ENCODE assay signal across 14 cellular contexts in the genomic region with DNA sequence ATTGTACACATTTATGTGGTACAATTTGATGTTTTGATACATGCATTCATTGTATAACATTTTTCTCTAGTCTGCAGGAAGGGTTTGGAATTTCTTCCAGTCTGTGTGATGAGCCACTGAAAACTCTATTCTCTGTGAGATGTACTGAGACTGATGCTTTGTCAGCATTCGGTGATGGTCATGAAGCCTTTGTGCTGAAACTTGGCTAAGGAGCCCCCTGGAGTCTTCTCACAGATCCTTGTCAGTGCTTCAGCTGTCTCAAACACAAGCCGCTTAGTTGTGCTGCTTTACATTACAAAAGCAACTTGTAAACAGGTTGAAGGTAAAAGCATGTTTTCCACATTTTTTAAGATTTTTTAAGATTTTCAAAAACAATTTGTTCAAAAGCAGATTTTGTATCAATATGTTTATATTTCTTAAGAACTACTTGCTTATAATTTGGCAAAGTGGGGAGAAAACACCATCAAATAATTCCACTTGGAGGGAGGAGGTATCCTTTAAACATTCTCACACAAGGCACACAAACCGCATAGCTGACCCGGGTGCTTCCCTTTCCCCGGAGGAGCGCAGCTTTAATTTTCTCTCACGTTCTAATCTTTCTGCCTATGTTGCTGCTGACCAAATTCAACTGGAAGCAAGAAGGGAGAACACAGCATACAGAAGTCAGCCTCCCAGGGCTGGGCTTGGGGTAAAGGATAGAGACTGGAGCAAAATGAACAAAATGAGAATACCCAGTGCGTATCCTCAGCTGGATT.
"Had no signal": no experiment of that assay in that cellular context is flagged by ENCODE, and none has a peak within 500 bp of the region (broad histone marks: within the 10 kb centered on the region; RNA-seq: fewer than 3 reads in every experiment).

No MANE protein-coding gene starts in this region.

- DNase-seq: activated CD4-positive, alpha-beta memory T cell treated with anti-CD3 and anti-CD28 coated beads, Interleukin-2, amount 10 ng/mL, durations not matched to agents 7 days and 5 days; activated CD8-positive, alpha-beta memory T cell treated with anti-CD3 and anti-CD28 coated beads, Interleukin-2, amount 50 U/mL, for 4 hours; activated naive CD8-positive, alpha-beta T cell treated with anti-CD3 and anti-CD28 coated beads, Interleukin-2, amount 10 ng/mL, durations not matched to agents 7 days and 5 days; activated T-cell treated with anti-CD3 and anti-CD28 coated beads, Interleukin-2, amount 50 U/mL, for 72 hours; anterior cingulate cortex; cerebellar nuclear complex; hypothalamus; left ventricle myocardium superior; right cardiac atrium; small intestine; T-helper 9 cell; thyroid gland had no signal

- H3K36me3 ChIP-seq: thyroid gland had no signal

- H3K4me1 Mint-ChIP-seq: activated CD4-positive, alpha-beta memory T cell treated with anti-CD3 and anti-CD28 coated beads, Interleukin-2, amount 10 ng/mL, durations not matched to agents 7 days and 5 days; activated naive CD8-positive, alpha-beta T cell treated with anti-CD3 and anti-CD28 coated beads, Interleukin-2, amount 10 ng/mL, durations not matched to agents 7 days and 5 days; stimulated activated effector memory CD8-positive, alpha-beta T cell treated with anti-CD3 and anti-CD28 coated beads, Interleukin-12 subunit alpha, Interleukin-12 subunit beta, amount 100 ng/mL, for 72 hours had no signal

- H3K9me3 ChIP-seq: thyroid gland had no signal

- H3K27ac ChIP-seq: thyroid gland had no signal

- H3K27me3 Mint-ChIP-seq: activated CD4-positive, alpha-beta memory T cell treated with anti-CD3 and anti-CD28 coated beads, Interleukin-2, amount 10 ng/mL, durations not matched to agents 7 days and 5 days; activated naive CD8-positive, alpha-beta T cell treated with anti-CD3 and anti-CD28 coated beads, Interleukin-2, amount 10 ng/mL, durations not matched to agents 7 days and 5 days; dendritic cell treated with granulocyte-macrophage colony-stimulating factor and Interleukin-4, amounts not matched to agents 40 ng/mL and 50 ng/mL, for 4 days had no signal

- ATAC-seq: activated T-cell treated with anti-CD3 and anti-CD28 coated beads, Interleukin-2, amount 50 U/mL, for 72 hours; left ventricle myocardium superior; right cardiac atrium; stimulated activated effector memory CD8-positive, alpha-beta T cell treated with anti-CD3 and anti-CD28 coated beads, Interleukin-12 subunit alpha, Interleukin-12 subunit beta, amount 100 ng/mL, for 72 hours had no signal

- H3K36me3 Mint-ChIP-seq: activated naive CD8-positive, alpha-beta T cell treated with anti-CD3 and anti-CD28 coated beads, Interleukin-2, amount 10 ng/mL, durations not matched to agents 7 days and 5 days; stimulated activated effector memory CD8-positive, alpha-beta T cell treated with anti-CD3 and anti-CD28 coated beads, Interleukin-12 subunit alpha, Interleukin-12 subunit beta, amount 100 ng/mL, for 72 hours had no signal

- H3K4me3 ChIP-seq: thyroid gland had no signal

- H3K27ac Mint-ChIP-seq: activated CD4-positive, alpha-beta memory T cell treated with anti-CD3 and anti-CD28 coated beads, Interleukin-2, amount 10 ng/mL, durations not matched to agents 7 days and 5 days; activated naive CD8-positive, alpha-beta T cell treated with anti-CD3 and anti-CD28 coated beads, Interleukin-2, amount 10 ng/mL, durations not matched to agents 7 days and 5 days; activated T-cell treated with anti-CD3 and anti-CD28 coated beads, Interleukin-2, amount 50 U/mL, for 72 hours; dendritic cell treated with granulocyte-macrophage colony-stimulating factor and Interleukin-4, amounts not matched to agents 40 ng/mL and 50 ng/mL, for 4 days; stimulated activated effector memory CD8-positive, alpha-beta T cell treated with anti-CD3 and anti-CD28 coated beads, Interleukin-12 subunit alpha, Interleukin-12 subunit beta, amount 100 ng/mL, for 72 hours had no signal

- H3K4me1 ChIP-seq: thyroid gland had no signal

- H3K4me3 Mint-ChIP-seq: activated CD4-positive, alpha-beta memory T cell treated with anti-CD3 and anti-CD28 coated beads, Interleukin-2, amount 10 ng/mL, durations not matched to agents 7 days and 5 days; activated naive CD8-positive, alpha-beta T cell treated with anti-CD3 and anti-CD28 coated beads, Interleukin-2, amount 10 ng/mL, durations not matched to agents 7 days and 5 days; activated T-cell treated with anti-CD3 and anti-CD28 coated beads, Interleukin-2, amount 50 U/mL, for 72 hours; dendritic cell treated with granulocyte-macrophage colony-stimulating factor and Interleukin-4, amounts not matched to agents 40 ng/mL and 50 ng/mL, for 4 days; stimulated activated effector memory CD8-positive, alpha-beta T cell treated with anti-CD3 and anti-CD28 coated beads, Interleukin-12 subunit alpha, Interleukin-12 subunit beta, amount 100 ng/mL, for 72 hours had no signal

- H3K27me3 ChIP-seq: thyroid gland had no signal
